8 cellular contexts compared by ENCODE assay signal in genomic region chr2:55050133-55050994, GRCh38. TPM values are rescaled to one million over a fixed set of nuclear protein-coding genes. Genes with fewer than 3 reads are reported as not detected.
DNase-seq lines count a peak whose midpoint lies in the region; ATAC-seq, FAIRE-seq and TF ChIP-seq lines count a peak whose summit lies in the region.

RTN4 (minus strand) TSS chr2:55050451; CDS start chr2:55050300, 151 bp downstream.

- peaks cover 35% of the 10 kb centered on the region for H3K4me1 ChIP-seq in body of pancreas

- DNase-seq in 8988T (peak; percentile 83), NCI-H2107 treated with DMSO at 0.1 percent for 48 hours (lab: John Stamatoyannopoulos, UW; ENCODE audit: unreplicated experiment) (peak; percentile 98), body of pancreas (peak; percentile 98 to 99 (median 98)), iPS DF 19.7 (ENCODE audit: low read depth, low spot score) (peak; percentile 96), sciatic nerve (ENCODE audit: low spot score) (peak; percentile 99)

- no peaks in the 10 kb centered on the region for H3K9me3 ChIP-seq in body of pancreas

- intact Hi-C loops in body of pancreas (cut with DNase I) (no loop called here), sciatic nerve (cut with DNase I) (no loop called here)

- peak; percentile 97 for FAIRE-seq in TTC549 (lab: Jason Lieb, UNC)

- H3K36me3 ChIP-seq in body of pancreas (replicated peaks in 1 of 2; ENCODE audit: insufficient read depth in 1 of 2, low read depth in 2 of 2) = no peaks in the 10 kb centered on the region

- peak within 1 kb of the TSS; percentile 47 to 53 for H3K4me3 ChIP-seq in body of pancreas

- 0% methylated on average over 31 to 61 of the region's 61 CpGs for WGBS in body of pancreas, 2 donors

- ATAC-seq in GM18520 (IDR thresholded peaks at IDR 0.05; ENCODE audit: unreplicated experiment) = peak; percentile 88
- ATAC-seq in HG03064 (IDR thresholded peaks at IDR 0.05; ENCODE audit: low read depth, unreplicated experiment) = peak; percentile 75
- ATAC-seq in body of pancreas = peak; percentile 92
- peak; percentile 95 for ATAC-seq in sciatic nerve

- peak in 4 of 7 experiments; percentile 37 to 64 (median 48) for TF ChIP-seq CTCF in body of pancreas (IDR thresholded peaks at IDR 0.05)

- peak; percentile 96 to 98 (median 98) for TF ChIP-seq POLR2A in body of pancreas (IDR thresholded peaks at IDR 0.05)

- peak within 1 kb of the TSS; percentile 82 to 97 (median 96) for H3K27ac ChIP-seq in body of pancreas

- H3K27me3 ChIP-seq in body of pancreas = no peaks in the 10 kb centered on the region

RNA-seq across cellular contexts. Expression of gene RTN4, which starts in this region (rescaled TPM):
- 100 to 1,000 TPM; 112 to 215 TPM for total RNA-seq in body of pancreas
- 254 TPM for total RNA-seq in sciatic nerve

Comparison
In these comparisons a context has a peak if more than half of its experiments do, and no peak if none do; other contexts are left out.
1. Peak in every context shown above with its lines: DNase-seq, ATAC-seq, H3K4me3 ChIP-seq and H3K27ac ChIP-seq.